14 cellular contexts compared by ENCODE assay signal in the genomic region with DNA sequence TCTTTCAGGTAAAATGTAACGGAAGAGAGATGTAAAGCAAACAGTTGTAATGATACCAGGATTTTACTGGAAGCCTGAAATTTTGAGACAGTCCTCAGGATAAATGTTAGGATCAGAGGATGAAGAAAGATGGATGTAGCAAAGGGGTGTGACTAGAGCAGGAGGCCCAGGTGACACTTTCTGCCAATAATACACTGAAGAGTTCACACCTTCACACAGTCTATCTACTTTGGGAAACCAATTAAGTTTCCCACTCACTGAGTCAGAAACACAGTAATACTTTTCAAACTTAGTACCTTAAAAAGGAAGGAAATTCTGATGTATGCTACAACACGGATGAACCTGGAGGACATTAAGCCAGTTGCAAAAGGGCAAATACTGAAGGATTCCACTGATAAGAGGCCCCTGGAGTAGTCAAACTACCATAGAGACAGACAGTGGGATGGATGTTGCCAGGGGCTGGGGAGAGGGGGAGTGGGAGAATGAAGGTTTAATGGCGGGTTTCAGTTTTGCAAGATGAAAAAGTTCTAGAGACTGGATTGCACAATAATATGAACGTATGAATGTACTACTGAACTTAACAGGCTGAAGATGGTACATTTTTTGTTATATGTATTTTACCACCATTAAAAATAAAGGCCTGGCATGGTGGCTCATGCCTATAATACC.
DNase-seq lines count a peak whose midpoint lies in the region; ATAC-seq and TF ChIP-seq lines count a peak whose summit lies in the region.
"Had no signal": no experiment of that assay in that cellular context is flagged by ENCODE, and none has a peak within 500 bp of the region (broad histone marks: within the 10 kb centered on the region; RNA-seq: fewer than 3 reads in every experiment).

No MANE protein-coding gene starts in this region.

- H3K4me3 ChIP-seq in MM.1S (ENCODE audit: low read length) (0 out of 2 replicates have a peak overlapping the region, but pooled peaks have one; percentile 15), coronary artery (no peak overlapping the region)
- H3K4me3 ChIP-seq: cardiac muscle cell, left ventricle myocardium inferior had no signal

- H3K4me2 ChIP-seq in MM.1S (ENCODE audit: low read depth, low read length), result peak overlapping the region; percentile 85

- H3K27me3 Mint-ChIP-seq in activated naive CD8-positive, alpha-beta T cell treated with anti-CD3 and anti-CD28 coated beads, Interleukin-2, amount 10 ng/mL, durations not matched to agents 7 days and 5 days, result no peaks in the 10 kb centered on the region

- H4K20me1 ChIP-seq in MM.1S (ENCODE audit: insufficient read depth, low read length), result peaks cover 5% of the 10 kb centered on the region; the same call in 1 of the 2 replicates

- peaks cover 3% of the 10 kb centered on the region for H3K36me3 Mint-ChIP-seq in activated naive CD8-positive, alpha-beta T cell treated with anti-CD3 and anti-CD28 coated beads, Interleukin-2, amount 10 ng/mL, durations not matched to agents 7 days and 5 days
- H3K36me3 Mint-ChIP-seq in stimulated activated effector memory CD8-positive, alpha-beta T cell treated with anti-CD3 and anti-CD28 coated beads, Interleukin-12 subunit alpha, Interleukin-12 subunit beta, amount 100 ng/mL, for 72 hours, result peaks cover 60% of the 10 kb centered on the region

- no peak overlapping the region for H2AFZ ChIP-seq in MM.1S (ENCODE audit: low read length)

- no peaks in the 10 kb centered on the region for H3K9me2 ChIP-seq in MM.1S (replicated peaks; ENCODE audit: insufficient read depth, low read length)

- H3K9me3 ChIP-seq in MM.1S (replicated peaks; ENCODE audit: insufficient read depth, low read length), result no peaks in the 10 kb centered on the region
- H3K9me3 ChIP-seq: left ventricle myocardium inferior had no signal

- H3K9ac ChIP-seq in MM.1S (ENCODE audit: low read length), result peak overlapping the region; percentile 83

- ATAC-seq in activated naive CD8-positive, alpha-beta T cell treated with anti-CD3 and anti-CD28 coated beads, Interleukin-2, amount 10 ng/mL, durations not matched to agents 7 days and 5 days (ENCODE audit: low read depth), result no peak
- ATAC-seq in stimulated activated effector memory CD8-positive, alpha-beta T cell treated with anti-CD3 and anti-CD28 coated beads, Interleukin-12 subunit alpha, Interleukin-12 subunit beta, amount 100 ng/mL, for 72 hours, result peak; percentile 68

- H3K4me1 Mint-ChIP-seq in activated naive CD8-positive, alpha-beta T cell treated with anti-CD3 and anti-CD28 coated beads, Interleukin-2, amount 10 ng/mL, durations not matched to agents 7 days and 5 days, result peaks cover 69% of the 10 kb centered on the region
- H3K4me1 Mint-ChIP-seq in stimulated activated effector memory CD8-positive, alpha-beta T cell treated with anti-CD3 and anti-CD28 coated beads, Interleukin-12 subunit alpha, Interleukin-12 subunit beta, amount 100 ng/mL, for 72 hours, result peaks cover 85% of the 10 kb centered on the region

- no peaks in the 10 kb centered on the region for H3K9me3 Mint-ChIP-seq in activated naive CD8-positive, alpha-beta T cell treated with anti-CD3 and anti-CD28 coated beads, Interleukin-2, amount 10 ng/mL, durations not matched to agents 7 days and 5 days
- H3K9me3 Mint-ChIP-seq in stimulated activated effector memory CD8-positive, alpha-beta T cell treated with anti-CD3 and anti-CD28 coated beads, Interleukin-12 subunit alpha, Interleukin-12 subunit beta, amount 100 ng/mL, for 72 hours, result no peaks in the 10 kb centered on the region

- peaks cover 74% of the 10 kb centered on the region for H3K4me1 ChIP-seq in MM.1S (ENCODE audit: low read length)

- H3K4me3 Mint-ChIP-seq in activated naive CD8-positive, alpha-beta T cell treated with anti-CD3 and anti-CD28 coated beads, Interleukin-2, amount 10 ng/mL, durations not matched to agents 7 days and 5 days, result peak overlapping the region; percentile 8
- peak overlapping the region; percentile 61 for H3K4me3 Mint-ChIP-seq in stimulated activated effector memory CD8-positive, alpha-beta T cell treated with anti-CD3 and anti-CD28 coated beads, Interleukin-12 subunit alpha, Interleukin-12 subunit beta, amount 100 ng/mL, for 72 hours

- no peaks in the 10 kb centered on the region for H3K36me3 ChIP-seq in MM.1S (replicated peaks; ENCODE audit: insufficient read depth, low read length)
- H3K36me3 ChIP-seq: cardiac muscle cell, left ventricle myocardium inferior had no signal

- DNase-seq in activated CD8-positive, alpha-beta memory T cell treated with anti-CD3 and anti-CD28 coated beads for 24 hours, result peak; percentile 63
- DNase-seq in activated CD8-positive, alpha-beta memory T cell treated with anti-CD3 and anti-CD28 coated beads, Interleukin-2, amount 50 U/mL, for 4 hours, result no peak
- no peak for DNase-seq in MM.1S
- no peak for DNase-seq in activated naive CD8-positive, alpha-beta T cell treated with anti-CD3 and anti-CD28 coated beads, Interleukin-2, amount 10 ng/mL, durations not matched to agents 7 days and 5 days
- DNase-seq in stimulated activated effector memory CD8-positive, alpha-beta T cell treated with anti-CD3 and anti-CD28 coated beads, Interleukin-12 subunit alpha, Interleukin-12 subunit beta, amount 100 ng/mL, for 72 hours (ENCODE audit: low spot score in 2 of 2), result no peak
- no peak for DNase-seq in NCI-H446 treated with DMSO at 0.1 percent for 48 hours (lab: John Stamatoyannopoulos, UW)
- no peak for DNase-seq in coronary artery (ENCODE audit: low spot score)
- no peak for DNase-seq in C1 segment of cervical spinal cord (lab: John Stamatoyannopoulos, UW)
- DNase-seq: EL, KG1, left ventricle myocardium inferior, NCI-H2081 treated with DMSO at 0.1 percent for 48 hours, OCI-M1 had no signal

- H3K27ac Mint-ChIP-seq in activated naive CD8-positive, alpha-beta T cell treated with anti-CD3 and anti-CD28 coated beads, Interleukin-2, amount 10 ng/mL, durations not matched to agents 7 days and 5 days, result peak overlapping the region; percentile 4
- H3K27ac Mint-ChIP-seq in stimulated activated effector memory CD8-positive, alpha-beta T cell treated with anti-CD3 and anti-CD28 coated beads, Interleukin-12 subunit alpha, Interleukin-12 subunit beta, amount 100 ng/mL, for 72 hours, result peak overlapping the region; percentile 89

- H3K79me2 ChIP-seq in MM.1S (ENCODE audit: low read length), result peaks cover 97% of the 10 kb centered on the region

- H3K27ac ChIP-seq in MM.1S (ENCODE audit: low read length) (peak overlapping the region; percentile 97), coronary artery (no peak overlapping the region)
- H3K27ac ChIP-seq: cardiac muscle cell, left ventricle myocardium inferior had no signal

- POLR2A ChIA-PET in activated naive CD8-positive, alpha-beta T cell treated with anti-CD3 and anti-CD28 coated beads, Interleukin-2, amount 10 ng/mL, durations not matched to agents 7 days and 5 days (lab: Charles Lee), result interaction anchor here (0.6 to 1.0 kb wide), 2 partner anchors 13 to 60 kb away, joined by 3 to 4 read pairs; no protein-coding TSS in a partner anchor

- H3K27me3 ChIP-seq in MM.1S (replicated peaks; ENCODE audit: insufficient read depth, low read length), result no peaks in the 10 kb centered on the region
- H3K27me3 ChIP-seq: cardiac muscle cell had no signal

- TF ChIP-seq CTCF in MM.1S (IDR thresholded peaks at IDR 0.05; ENCODE audit: low read length) (no peak), coronary artery (IDR thresholded peaks at IDR 0.05) (no peak)

- peaks cover 94% of the 10 kb centered on the region for H3F3A ChIP-seq in MM.1S (ENCODE audit: insufficient read depth, low read length)
